In the genomic region with DNA sequence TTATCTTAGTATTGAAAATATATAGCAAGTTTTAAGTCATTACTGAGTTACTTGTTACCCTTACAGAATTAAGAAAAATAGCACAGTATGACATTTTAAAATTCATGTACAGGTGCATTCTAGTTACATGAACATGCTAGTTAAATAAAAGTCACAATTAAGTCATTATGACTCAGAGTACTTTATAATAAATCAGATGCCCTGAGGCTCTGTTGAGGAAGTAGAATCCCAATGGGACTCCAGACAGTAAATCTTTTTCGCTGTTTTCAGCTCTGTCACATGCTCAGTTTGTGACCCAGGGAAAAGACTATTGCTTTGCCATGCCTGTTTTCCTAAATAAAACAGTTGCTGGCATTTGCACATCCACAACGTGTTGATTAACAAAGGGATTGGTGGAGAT, we compare ENCODE assay signal across 1 cellular context.
TF ChIP-seq lines count a peak whose summit lies in the region.

No MANE protein-coding gene starts in this region.

TF ChIP-seq in HepG2, 621 proteins besides CTCF, POLR2A, EP300 and RAD21:
- TF ChIP-seq ZNF558 (CRISPR knock-in tag; IDR thresholded peaks at IDR 0.05; ENCODE audit: borderline replicate concordance) (no peak), HDAC6 (IDR thresholded peaks at IDR 0.05; ENCODE audit: low read depth, low read length) (no peak), SMAD1 (CRISPR knock-in tag; IDR thresholded peaks at IDR 0.05; ENCODE audit: borderline replicate concordance, low read depth) (no peak), NR2F1 (CRISPR knock-in tag; IDR thresholded peaks at IDR 0.05) (no peak), TBX2 (CRISPR knock-in tag; IDR thresholded peaks at IDR 0.05; ENCODE audit: borderline replicate concordance) (no peak), YEATS2 (CRISPR knock-in tag; IDR thresholded peaks at IDR 0.05; ENCODE audit: borderline replicate concordance) (no peak), WIZ (CRISPR knock-in tag; IDR thresholded peaks at IDR 0.05) (no peak), ZNF329 (CRISPR knock-in tag; IDR thresholded peaks at IDR 0.05; ENCODE audit: low read depth) (no peak), U2AF2 (IDR thresholded peaks at IDR 0.05; ENCODE audit: low read depth, low read length) (no peak), ARNT (IDR thresholded peaks at IDR 0.05) (no peak), ZNF496 (CRISPR knock-in tag; IDR thresholded peaks at IDR 0.05; ENCODE audit: insufficient replicate concordance) (no peak)
- TF ChIP-seq, protein P1, sequence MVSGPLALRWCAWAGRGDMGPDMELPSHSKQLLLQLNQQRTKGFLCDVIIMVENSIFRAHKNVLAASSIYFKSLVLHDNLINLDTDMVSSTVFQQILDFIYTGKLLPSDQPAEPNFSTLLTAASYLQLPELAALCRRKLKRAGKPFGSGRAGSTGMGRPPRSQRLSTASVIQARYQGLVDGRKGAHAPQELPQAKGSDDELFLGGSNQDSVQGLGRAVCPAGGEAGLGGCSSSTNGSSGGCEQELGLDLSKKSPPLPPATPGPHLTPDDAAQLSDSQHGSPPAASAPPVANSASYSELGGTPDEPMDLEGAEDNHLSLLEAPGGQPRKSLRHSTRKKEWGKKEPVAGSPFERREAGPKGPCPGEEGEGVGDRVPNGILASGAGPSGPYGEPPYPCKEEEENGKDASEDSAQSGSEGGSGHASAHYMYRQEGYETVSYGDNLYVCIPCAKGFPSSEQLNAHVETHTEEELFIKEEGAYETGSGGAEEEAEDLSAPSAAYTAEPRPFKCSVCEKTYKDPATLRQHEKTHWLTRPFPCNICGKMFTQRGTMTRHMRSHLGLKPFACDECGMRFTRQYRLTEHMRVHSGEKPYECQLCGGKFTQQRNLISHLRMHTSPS (CRISPR knock-in tag; IDR thresholded peaks at IDR 0.05; ENCODE audit: low read depth), result no peak
- TF ChIP-seq, protein P2, sequence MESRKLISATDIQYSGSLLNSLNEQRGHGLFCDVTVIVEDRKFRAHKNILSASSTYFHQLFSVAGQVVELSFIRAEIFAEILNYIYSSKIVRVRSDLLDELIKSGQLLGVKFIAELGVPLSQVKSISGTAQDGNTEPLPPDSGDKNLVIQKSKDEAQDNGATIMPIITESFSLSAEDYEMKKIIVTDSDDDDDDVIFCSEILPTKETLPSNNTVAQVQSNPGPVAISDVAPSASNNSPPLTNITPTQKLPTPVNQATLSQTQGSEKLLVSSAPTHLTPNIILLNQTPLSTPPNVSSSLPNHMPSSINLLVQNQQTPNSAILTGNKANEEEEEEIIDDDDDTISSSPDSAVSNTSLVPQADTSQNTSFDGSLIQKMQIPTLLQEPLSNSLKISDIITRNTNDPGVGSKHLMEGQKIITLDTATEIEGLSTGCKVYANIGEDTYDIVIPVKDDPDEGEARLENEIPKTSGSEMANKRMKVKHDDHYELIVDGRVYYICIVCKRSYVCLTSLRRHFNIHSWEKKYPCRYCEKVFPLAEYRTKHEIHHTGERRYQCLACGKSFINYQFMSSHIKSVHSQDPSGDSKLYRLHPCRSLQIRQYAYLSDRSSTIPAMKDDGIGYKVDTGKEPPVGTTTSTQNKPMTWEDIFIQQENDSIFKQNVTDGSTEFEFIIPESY (CRISPR knock-in tag; IDR thresholded peaks at IDR 0.05), result no peak
